In genomic region chr21:40231979-40232378, GRCh38 we compare ENCODE assay signal across 11 cellular contexts.
"Had no signal": no experiment of that assay in that cellular context is flagged by ENCODE, and none has a peak within 500 bp of the region (broad histone marks: within the 10 kb centered on the region; RNA-seq: fewer than 3 reads in every experiment).

No MANE protein-coding gene starts in this region.

- H3K27ac ChIP-seq: GM23248 had no signal

- FAIRE-seq: H1, H54 had no signal

- H3K4me3 ChIP-seq: GM23248, GM23338, HAP-1 had no signal

- H3K4me1 ChIP-seq: HAP-1 had no signal

- H3K9me3 ChIP-seq: HAP-1 had no signal

- DNase-seq: GM23248, GOT3, H7, H9, HCEC 1CT, HFFc6 had no signal

- H3K9ac ChIP-seq: GM23248 had no signal

- ATAC-seq: GM23338, HCT116 had no signal

- H3K36me3 ChIP-seq: HAP-1 had no signal

- H2AFZ ChIP-seq: GM23248, GM23338 had no signal

- H3K4me2 ChIP-seq: GM23338 had no signal
